14 cellular contexts compared by ENCODE assay signal in the genomic region with DNA sequence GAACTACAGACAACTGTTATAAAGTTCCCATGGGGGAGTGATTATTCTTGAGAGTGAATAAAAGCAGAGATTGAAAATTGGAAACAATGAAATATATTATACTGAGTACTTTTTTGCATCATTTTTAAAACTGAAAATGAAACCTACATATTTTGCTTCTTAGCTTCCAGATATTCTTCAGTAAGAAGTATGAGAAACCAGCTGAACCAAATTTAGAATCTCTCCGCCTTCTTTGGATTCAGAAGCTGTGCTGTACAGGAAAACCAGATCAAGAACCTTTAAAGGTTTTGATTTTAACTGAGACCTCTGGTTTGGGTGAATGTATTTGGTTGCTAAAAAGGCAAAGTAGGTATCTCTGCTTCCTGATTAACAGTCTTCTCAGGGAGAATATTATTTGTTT.
DNase-seq lines count a peak whose midpoint lies in the region; ATAC-seq and TF ChIP-seq lines count a peak whose summit lies in the region.
"Had no signal": no experiment of that assay in that cellular context is flagged by ENCODE, and none has a peak within 500 bp of the region (broad histone marks: within the 10 kb centered on the region; RNA-seq: fewer than 3 reads in every experiment).

No MANE protein-coding gene starts in this region.

- no peak for TF ChIP-seq POLR2A in sigmoid colon (IDR thresholded peaks at IDR 0.05)

- intact Hi-C loops in sigmoid colon (cut with DNase I): no loop called here

- ATAC-seq in HG02678 (IDR thresholded peaks at IDR 0.05; ENCODE audit: unreplicated experiment): no peak

- no peak for TF ChIP-seq EP300 in sigmoid colon (IDR thresholded peaks at IDR 0.05)

- no peak overlapping the region for H3K9ac ChIP-seq in BLaER1 treated with 17β-estradiol and CSF1 and Interleukin-3, amounts not matched to agents 10 nM and 100 nM

- TF ChIP-seq CTCF in coronary artery (IDR thresholded peaks at IDR 0.05) (no peak), sigmoid colon (IDR thresholded peaks at IDR 0.05) (no peak)

- H3K4me3 ChIP-seq in BLaER1 treated with 17β-estradiol and CSF1 and Interleukin-3, amounts not matched to agents 10 nM and 100 nM: no peak overlapping the region
- H3K4me3 ChIP-seq in coronary artery (peak overlapping the region; percentile 32), sigmoid colon (peak overlapping the region in 2 of 4 donors; percentile 8 to 10)
- H3K4me3 ChIP-seq: testis had no signal

- 48 to 84% methylated on average over 1 of the region's 1 CpG for WGBS in sigmoid colon, 2 donors

- no peaks in the 10 kb centered on the region for H3K36me3 ChIP-seq in BLaER1 treated with 17β-estradiol and CSF1 and Interleukin-3, amounts not matched to agents 10 nM and 100 nM
- H3K36me3 ChIP-seq in KOPT-K1 (ENCODE audit: insufficient read depth, low read length) (no peaks in the 10 kb centered on the region), sigmoid colon (no peaks in the 10 kb centered on the region)

- no peaks in the 10 kb centered on the region for H3K27me3 ChIP-seq in BLaER1 treated with 17β-estradiol and CSF1 and Interleukin-3, amounts not matched to agents 10 nM and 100 nM
- H3K27me3 ChIP-seq in sigmoid colon: no peaks in the 10 kb centered on the region
- H3K27me3 ChIP-seq: testis had no signal

- H3K4me1 ChIP-seq in BLaER1 treated with 17β-estradiol and CSF1 and Interleukin-3, amounts not matched to agents 10 nM and 100 nM: peaks cover 0 to 11% (median 7%) of the 10 kb centered on the region in 10 experiments; a peak in 11 of 20 replicates
- peaks cover 0 to 32% (median 28%) of the 10 kb centered on the region in 4 donors for H3K4me1 ChIP-seq in sigmoid colon

- DNase-seq in coronary artery (ENCODE audit: low spot score): no peak
- no peak for DNase-seq in sigmoid colon
- DNase-seq in EL: no peak
- no peak for DNase-seq in islet precursor cell
- DNase-seq: activated T-cell treated with anti-CD3 and anti-CD28 coated beads, Interleukin-2, amount 50 U/mL, for 1 hour; C1 segment of cervical spinal cord; MV-4-11; NCI-H2029; NCI-H446; occipital lobe; testis had no signal

- no peak overlapping the region for H3K27ac ChIP-seq in BLaER1 treated with 17β-estradiol and CSF1 and Interleukin-3, amounts not matched to agents 10 nM and 100 nM
- peak overlapping the region; percentile 25 for H3K27ac ChIP-seq in KOPT-K1 (ENCODE audit: low read depth, low read length, poor library complexity, severe bottlenecking)
- H3K27ac ChIP-seq in coronary artery: peak overlapping the region; percentile 51 to 75
- H3K27ac ChIP-seq in sigmoid colon: peak overlapping the region; percentile 66 to 83 (median 73)

- peak overlapping the region in 7 of 11 experiments; percentile 15 to 37 (median 17); a peak in 10 of 22 replicates for H3K4me2 ChIP-seq in BLaER1 treated with 17β-estradiol and CSF1 and Interleukin-3, amounts not matched to agents 10 nM and 100 nM

- H3K9me3 ChIP-seq in BLaER1 treated with 17β-estradiol and CSF1 and Interleukin-3, amounts not matched to agents 10 nM and 100 nM (replicated peaks in 1 of 11): no peaks in the 10 kb centered on the region
- H3K9me3 ChIP-seq in KOPT-K1 (ENCODE audit: insufficient read depth, low read length, poor library complexity, severe bottlenecking): no peaks in the 10 kb centered on the region
- H3K9me3 ChIP-seq in sigmoid colon: no peaks in the 10 kb centered on the region
- H3K9me3 ChIP-seq: testis had no signal

- no peaks in the 10 kb centered on the region for H4K20me1 ChIP-seq in BLaER1 treated with 17β-estradiol and CSF1 and Interleukin-3, amounts not matched to agents 10 nM and 100 nM

Comparison
In these comparisons a context has a peak if more than half of its experiments do, and no peak if none do; other contexts are left out.
1. H3K27ac ChIP-seq: peak in KOPT-K1 (single experiment), coronary artery (2 of 2) and sigmoid colon (4 of 4); none in BLaER1 treated with 17β-estradiol and CSF1 and Interleukin-3, amounts not matched to agents 10 nM and 100 nM (0 of 11).